Comparison of ENCODE assay signal across 18 cellular contexts in the genomic region with DNA sequence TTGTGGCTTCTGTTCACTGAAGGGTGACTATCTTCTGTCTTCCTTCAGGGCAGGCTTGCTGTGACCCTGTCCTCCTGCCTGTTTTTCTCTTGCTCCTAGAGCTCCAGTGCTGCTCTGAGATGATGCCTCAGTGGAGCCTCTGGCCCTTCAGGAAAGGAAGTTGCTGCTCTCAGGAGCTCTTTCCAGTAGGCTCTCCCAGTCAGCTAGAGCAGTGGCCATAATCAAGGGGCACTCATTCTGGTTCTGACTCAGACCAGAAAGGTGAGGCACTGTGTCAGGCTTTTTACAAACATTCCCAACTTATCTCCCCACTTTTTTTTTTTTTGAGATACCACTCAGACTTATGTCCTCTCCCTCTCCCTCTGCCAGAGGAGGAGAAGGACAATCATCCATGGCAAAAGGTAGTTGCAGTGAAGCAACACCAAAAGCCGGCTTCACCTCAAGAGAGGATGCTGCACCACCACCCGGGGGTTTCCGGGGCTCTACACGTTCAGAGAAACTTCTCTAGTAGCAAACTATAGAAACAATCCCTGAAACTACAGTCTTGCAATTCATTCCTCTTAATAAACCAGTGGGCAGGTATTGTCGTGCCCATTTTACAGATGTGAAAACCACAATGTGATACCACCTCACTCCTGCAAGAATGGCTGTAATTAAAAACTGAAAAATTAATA.
"Had no signal": no experiment of that assay in that cellular context is flagged by ENCODE, and none has a peak within 500 bp of the region (broad histone marks: within the 10 kb centered on the region; RNA-seq: fewer than 3 reads in every experiment).

No MANE protein-coding gene starts in this region.

- H3K4me1 ChIP-seq: adrenal gland, thyroid gland had no signal

- FAIRE-seq: frontal cortex had no signal

- ATAC-seq: activated CD8-positive, alpha-beta T cell treated with anti-CD3 and anti-CD28 coated beads, Interleukin-2, amount 10 ng/mL, durations not matched to agents 7 days and 5 days; natural killer cell; stimulated activated naive B cell treated with anti-CD40 and anti-IgM and Interleukin-4, amounts not matched to agents 10 μg/mL and 1 μg/mL and 100 μg/mL, for 72 hours had no signal

- H3K27me3 ChIP-seq: adrenal gland, cardiac muscle cell, thyroid gland had no signal

- DNase-seq: activated CD4-positive, alpha-beta T cell treated with anti-CD3 and anti-CD28 coated beads, Interleukin-2, amount 10 ng/mL, durations not matched to agents 24 days and 14 days; activated CD4-positive, CD25-positive, alpha-beta regulatory T cell; activated CD8-positive, alpha-beta memory T cell treated with anti-CD3 and anti-CD28 coated beads, Interleukin-2, amount 50 U/mL, for 4 hours; activated CD8-positive, alpha-beta T cell treated with anti-CD3 and anti-CD28 coated beads, Interleukin-2, amount 10 ng/mL, durations not matched to agents 7 days and 5 days; activated effector memory CD4-positive, alpha-beta T cell treated with anti-CD3 and anti-CD28 coated beads, Interleukin-2, amount 50 U/mL, for 16 hours; activated T-cell treated with anti-CD3 and anti-CD28 coated beads, Interleukin-2, amount 50 U/mL, for 48 hours; adrenal gland; head of caudate nucleus; immature natural killer cell; mesendoderm; natural killer cell; stimulated activated CD4-positive, alpha-beta T cell treated with anti-CD3 and anti-CD28 coated beads, Interleukin-2, amount 100 ng/mL, for 48 hours; stimulated activated naive B cell treated with anti-CD40 and anti-IgM and Interleukin-4, amounts not matched to agents 10 μg/mL and 1 μg/mL and 100 μg/mL, for 72 hours; thyroid gland had no signal

- H3K36me3 ChIP-seq: adrenal gland, cardiac muscle cell, neutrophil, thyroid gland had no signal

- H3K27ac ChIP-seq: adrenal gland, cardiac muscle cell, epithelial cell of prostate, neutrophil, thyroid gland had no signal

- H3K9me3 ChIP-seq: adrenal gland, neutrophil, thyroid gland had no signal

- H3K4me3 ChIP-seq: adrenal gland, cardiac muscle cell, thyroid gland had no signal
